17 cellular contexts compared by ENCODE assay signal in the genomic region with DNA sequence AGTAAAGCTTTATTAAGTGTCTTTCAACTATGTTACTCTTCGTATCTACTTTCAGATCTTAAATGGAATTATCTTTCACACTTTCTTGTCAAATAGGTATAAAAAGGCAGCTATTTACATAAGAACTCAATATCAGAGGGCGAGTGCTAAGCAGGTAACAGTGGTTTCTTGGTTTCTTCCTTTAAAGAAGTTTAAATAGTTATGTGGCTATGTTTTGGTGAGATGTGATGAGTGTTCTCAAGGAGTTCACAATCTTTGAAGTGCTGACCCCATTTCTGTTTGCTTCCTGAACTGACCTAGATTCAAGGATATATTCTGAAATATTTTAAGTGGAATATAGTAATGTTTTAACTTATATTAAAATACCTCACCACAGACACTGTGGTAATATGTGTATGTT.
DNase-seq lines count a peak whose midpoint lies in the region; ATAC-seq and TF ChIP-seq lines count a peak whose summit lies in the region.
"Had no signal": no experiment of that assay in that cellular context is flagged by ENCODE, and none has a peak within 500 bp of the region (broad histone marks: within the 10 kb centered on the region; RNA-seq: fewer than 3 reads in every experiment).

No MANE protein-coding gene starts in this region.

- CTCF ChIA-PET in activated CD8-positive, alpha-beta T cell treated with anti-CD3 and anti-CD28 coated beads for 36 hours (lab: Charles Lee) = interaction anchor here (1.4 kb wide), 1 partner anchor 35 kb away, joined by 4 read pairs; no protein-coding TSS in a partner anchor
- CTCF ChIA-PET in activated CD8-positive, alpha-beta T cell treated with anti-CD3 and anti-CD28 coated beads, Interleukin-2, amount 10 ng/mL, durations not matched to agents 7 days and 5 days (lab: Charles Lee) = interaction anchor here (1.1 kb wide), 1 partner anchor 35 kb away, joined by 3 read pairs; no protein-coding TSS in a partner anchor
- CTCF ChIA-PET in activated CD4-positive, alpha-beta memory T cell treated with anti-CD3 and anti-CD28 coated beads for 36 hours (lab: Charles Lee) = interaction anchor here (1.1 to 1.6 kb wide), 2 partner anchors 11 to 199 kb away, joined by 3 read pairs; no protein-coding TSS in a partner anchor

- no peaks in the 10 kb centered on the region for H3K9me3 Mint-ChIP-seq in activated CD8-positive, alpha-beta T cell treated with anti-CD3 and anti-CD28 coated beads for 36 hours
- peaks cover 2% of the 10 kb centered on the region for H3K9me3 Mint-ChIP-seq in activated CD8-positive, alpha-beta T cell treated with anti-CD3 and anti-CD28 coated beads, Interleukin-2, amount 10 ng/mL, durations not matched to agents 7 days and 5 days (ENCODE audit: insufficient read depth)
- H3K9me3 Mint-ChIP-seq in activated CD4-positive, alpha-beta memory T cell treated with anti-CD3 and anti-CD28 coated beads for 36 hours = no peaks in the 10 kb centered on the region
- no peaks in the 10 kb centered on the region for H3K9me3 Mint-ChIP-seq in immature natural killer cell
- no peaks in the 10 kb centered on the region for H3K9me3 Mint-ChIP-seq in stimulated activated effector memory CD8-positive, alpha-beta T cell treated with anti-CD3 and anti-CD28 coated beads, Interleukin-12 subunit alpha, Interleukin-12 subunit beta, amount 100 ng/mL, for 72 hours
- peaks cover 0 to 4% of the 10 kb centered on the region in 2 donors for H3K9me3 Mint-ChIP-seq in stimulated activated naive B cell treated with anti-CD40 and anti-IgM and Interleukin-4, amounts not matched to agents 10 μg/mL and 1 μg/mL and 100 μg/mL, for 72 hours
- H3K9me3 Mint-ChIP-seq: H9, IgD-negative memory B cell had no signal

- ATAC-seq in activated CD8-positive, alpha-beta T cell treated with anti-CD3 and anti-CD28 coated beads for 36 hours = no peak
- ATAC-seq in activated CD8-positive, alpha-beta T cell treated with anti-CD3 and anti-CD28 coated beads, Interleukin-2, amount 10 ng/mL, durations not matched to agents 7 days and 5 days = no peak
- ATAC-seq in stimulated activated effector memory CD8-positive, alpha-beta T cell treated with anti-CD3 and anti-CD28 coated beads, Interleukin-12 subunit alpha, Interleukin-12 subunit beta, amount 100 ng/mL, for 72 hours = peak; percentile 47
- ATAC-seq in stimulated activated naive B cell treated with anti-CD40 and anti-IgM and Interleukin-4, amounts not matched to agents 10 μg/mL and 1 μg/mL and 100 μg/mL, for 72 hours (replicated peaks) = no peak
- no peak for ATAC-seq in HG03135 (IDR thresholded peaks at IDR 0.05; ENCODE audit: unreplicated experiment)
- ATAC-seq: HepG2 had no signal

- H3K27ac Mint-ChIP-seq in activated CD8-positive, alpha-beta T cell treated with anti-CD3 and anti-CD28 coated beads for 36 hours = peak overlapping the region; percentile 55
- no peak overlapping the region for H3K27ac Mint-ChIP-seq in activated CD8-positive, alpha-beta T cell treated with anti-CD3 and anti-CD28 coated beads, Interleukin-2, amount 10 ng/mL, durations not matched to agents 7 days and 5 days
- H3K27ac Mint-ChIP-seq in activated CD4-positive, alpha-beta memory T cell treated with anti-CD3 and anti-CD28 coated beads for 36 hours = peak overlapping the region; percentile 64
- peak overlapping the region in 4 of 6 donors; percentile 5 to 79 (median 30) for H3K27ac Mint-ChIP-seq in immature natural killer cell
- peak overlapping the region; percentile 92 for H3K27ac Mint-ChIP-seq in stimulated activated effector memory CD8-positive, alpha-beta T cell treated with anti-CD3 and anti-CD28 coated beads, Interleukin-12 subunit alpha, Interleukin-12 subunit beta, amount 100 ng/mL, for 72 hours
- H3K27ac Mint-ChIP-seq in stimulated activated naive B cell treated with anti-CD40 and anti-IgM and Interleukin-4, amounts not matched to agents 10 μg/mL and 1 μg/mL and 100 μg/mL, for 72 hours = no peak overlapping the region
- H3K27ac Mint-ChIP-seq: CD14-positive monocyte, IgD-negative memory B cell had no signal

- H3K36me3 Mint-ChIP-seq in activated CD8-positive, alpha-beta T cell treated with anti-CD3 and anti-CD28 coated beads for 36 hours (ENCODE audit: low read depth) = no peaks in the 10 kb centered on the region
- no peaks in the 10 kb centered on the region for H3K36me3 Mint-ChIP-seq in activated CD8-positive, alpha-beta T cell treated with anti-CD3 and anti-CD28 coated beads, Interleukin-2, amount 10 ng/mL, durations not matched to agents 7 days and 5 days (ENCODE audit: low read depth)
- no peaks in the 10 kb centered on the region for H3K36me3 Mint-ChIP-seq in activated CD4-positive, alpha-beta memory T cell treated with anti-CD3 and anti-CD28 coated beads for 36 hours
- H3K36me3 Mint-ChIP-seq in immature natural killer cell = no peaks in the 10 kb centered on the region
- H3K36me3 Mint-ChIP-seq in stimulated activated effector memory CD8-positive, alpha-beta T cell treated with anti-CD3 and anti-CD28 coated beads, Interleukin-12 subunit alpha, Interleukin-12 subunit beta, amount 100 ng/mL, for 72 hours = peaks cover 64% of the 10 kb centered on the region
- H3K36me3 Mint-ChIP-seq in stimulated activated naive B cell treated with anti-CD40 and anti-IgM and Interleukin-4, amounts not matched to agents 10 μg/mL and 1 μg/mL and 100 μg/mL, for 72 hours = no peaks in the 10 kb centered on the region
- H3K36me3 Mint-ChIP-seq: CD14-positive monocyte had no signal

- TF ChIP-seq CTCF in activated CD8-positive, alpha-beta T cell treated with anti-CD3 and anti-CD28 coated beads for 36 hours (IDR thresholded peaks at IDR 0.05) = no peak

- intact Hi-C loops in activated CD8-positive, alpha-beta T cell treated with anti-CD3 and anti-CD28 coated beads for 36 hours (cut with micrococcal nuclease) = no loop called here
- intact Hi-C loops in activated CD4-positive, alpha-beta memory T cell treated with anti-CD3 and anti-CD28 coated beads for 36 hours (cut with micrococcal nuclease) = no loop called here

- DNase-seq in activated CD8-positive, alpha-beta T cell treated with anti-CD3 and anti-CD28 coated beads for 36 hours = no peak
- no peak for DNase-seq in activated CD8-positive, alpha-beta T cell treated with anti-CD3 and anti-CD28 coated beads, Interleukin-2, amount 10 ng/mL, durations not matched to agents 7 days and 5 days
- no peak for DNase-seq in activated CD4-positive, alpha-beta memory T cell treated with anti-CD3 and anti-CD28 coated beads for 36 hours
- DNase-seq in immature natural killer cell = no peak
- DNase-seq in stimulated activated effector memory CD8-positive, alpha-beta T cell treated with anti-CD3 and anti-CD28 coated beads, Interleukin-12 subunit alpha, Interleukin-12 subunit beta, amount 100 ng/mL, for 72 hours (ENCODE audit: low spot score in 2 of 2) = no peak
- DNase-seq in stimulated activated naive B cell treated with anti-CD40 and anti-IgM and Interleukin-4, amounts not matched to agents 10 μg/mL and 1 μg/mL and 100 μg/mL, for 72 hours = no peak
- no peak for DNase-seq in SKM-1 (lab: John Stamatoyannopoulos, UW; ENCODE audit: unreplicated experiment)
- DNase-seq: 8988T, Caco-2, DMS153, DMS79, GF-D8, H9 had no signal

- POLR2A ChIA-PET in activated CD8-positive, alpha-beta T cell treated with anti-CD3 and anti-CD28 coated beads for 36 hours (lab: Charles Lee) = interaction anchor here (1.8 kb wide), 1 partner anchor 11 kb away, joined by 5 read pairs; no protein-coding TSS in a partner anchor
- POLR2A ChIA-PET in activated CD8-positive, alpha-beta T cell treated with anti-CD3 and anti-CD28 coated beads, Interleukin-2, amount 10 ng/mL, durations not matched to agents 7 days and 5 days (lab: Charles Lee) = no interaction called here
- POLR2A ChIA-PET in activated CD4-positive, alpha-beta memory T cell treated with anti-CD3 and anti-CD28 coated beads for 36 hours (lab: Charles Lee) = no interaction called here

- H3K27me3 Mint-ChIP-seq in activated CD8-positive, alpha-beta T cell treated with anti-CD3 and anti-CD28 coated beads for 36 hours = peaks cover 3% of the 10 kb centered on the region
- no peaks in the 10 kb centered on the region for H3K27me3 Mint-ChIP-seq in activated CD8-positive, alpha-beta T cell treated with anti-CD3 and anti-CD28 coated beads, Interleukin-2, amount 10 ng/mL, durations not matched to agents 7 days and 5 days (ENCODE audit: low read depth)
- H3K27me3 Mint-ChIP-seq in activated CD4-positive, alpha-beta memory T cell treated with anti-CD3 and anti-CD28 coated beads for 36 hours = no peaks in the 10 kb centered on the region
- peaks cover 0 to 1% (median 0%) of the 10 kb centered on the region in 3 donors for H3K27me3 Mint-ChIP-seq in immature natural killer cell (ENCODE audit: low read depth in 3 of 3)
- peaks cover 0 to 4% of the 10 kb centered on the region in 2 donors for H3K27me3 Mint-ChIP-seq in stimulated activated naive B cell treated with anti-CD40 and anti-IgM and Interleukin-4, amounts not matched to agents 10 μg/mL and 1 μg/mL and 100 μg/mL, for 72 hours

- no peak overlapping the region for H3K4me3 Mint-ChIP-seq in activated CD8-positive, alpha-beta T cell treated with anti-CD3 and anti-CD28 coated beads for 36 hours
- H3K4me3 Mint-ChIP-seq in activated CD8-positive, alpha-beta T cell treated with anti-CD3 and anti-CD28 coated beads, Interleukin-2, amount 10 ng/mL, durations not matched to agents 7 days and 5 days = no peak overlapping the region
- H3K4me3 Mint-ChIP-seq in activated CD4-positive, alpha-beta memory T cell treated with anti-CD3 and anti-CD28 coated beads for 36 hours = no peak overlapping the region
- H3K4me3 Mint-ChIP-seq in immature natural killer cell = peak overlapping the region in 2 of 5 donors; percentile 40 to 53
- H3K4me3 Mint-ChIP-seq in stimulated activated effector memory CD8-positive, alpha-beta T cell treated with anti-CD3 and anti-CD28 coated beads, Interleukin-12 subunit alpha, Interleukin-12 subunit beta, amount 100 ng/mL, for 72 hours = peak overlapping the region; percentile 73
- H3K4me3 Mint-ChIP-seq in stimulated activated naive B cell treated with anti-CD40 and anti-IgM and Interleukin-4, amounts not matched to agents 10 μg/mL and 1 μg/mL and 100 μg/mL, for 72 hours = no peak overlapping the region
- H3K4me3 Mint-ChIP-seq: CD14-positive monocyte, H9, IgD-negative memory B cell had no signal

- H3K4me1 Mint-ChIP-seq in activated CD8-positive, alpha-beta T cell treated with anti-CD3 and anti-CD28 coated beads for 36 hours (ENCODE audit: low read depth) = peaks cover 3% of the 10 kb centered on the region
- H3K4me1 Mint-ChIP-seq in activated CD8-positive, alpha-beta T cell treated with anti-CD3 and anti-CD28 coated beads, Interleukin-2, amount 10 ng/mL, durations not matched to agents 7 days and 5 days (ENCODE audit: low read depth) = peaks cover 2% of the 10 kb centered on the region
- peaks cover 3% of the 10 kb centered on the region for H3K4me1 Mint-ChIP-seq in activated CD4-positive, alpha-beta memory T cell treated with anti-CD3 and anti-CD28 coated beads for 36 hours (ENCODE audit: low read depth)
- peaks cover 4 to 19% of the 10 kb centered on the region in 2 donors for H3K4me1 Mint-ChIP-seq in immature natural killer cell
- peaks cover 42% of the 10 kb centered on the region for H3K4me1 Mint-ChIP-seq in stimulated activated effector memory CD8-positive, alpha-beta T cell treated with anti-CD3 and anti-CD28 coated beads, Interleukin-12 subunit alpha, Interleukin-12 subunit beta, amount 100 ng/mL, for 72 hours
- H3K4me1 Mint-ChIP-seq in stimulated activated naive B cell treated with anti-CD40 and anti-IgM and Interleukin-4, amounts not matched to agents 10 μg/mL and 1 μg/mL and 100 μg/mL, for 72 hours = no peaks in the 10 kb centered on the region
- H3K4me1 Mint-ChIP-seq: CD14-positive monocyte, H9, IgD-negative memory B cell had no signal

Comparison
In these comparisons a context has a peak if more than half of its experiments do, and no peak if none do; other contexts are left out.
1. H3K27ac Mint-ChIP-seq: peak in activated CD8-positive, alpha-beta T cell treated with anti-CD3 and anti-CD28 coated beads for 36 hours (single experiment), activated CD4-positive, alpha-beta memory T cell treated with anti-CD3 and anti-CD28 coated beads for 36 hours (single experiment), immature natural killer cell (4 of 6) and stimulated activated effector memory CD8-positive, alpha-beta T cell treated with anti-CD3 and anti-CD28 coated beads, Interleukin-12 subunit alpha, Interleukin-12 subunit beta, amount 100 ng/mL, for 72 hours (single experiment); none in activated CD8-positive, alpha-beta T cell treated with anti-CD3 and anti-CD28 coated beads, Interleukin-2, amount 10 ng/mL, durations not matched to agents 7 days and 5 days (single experiment) and stimulated activated naive B cell treated with anti-CD40 and anti-IgM and Interleukin-4, amounts not matched to agents 10 μg/mL and 1 μg/mL and 100 μg/mL, for 72 hours (single experiment).